Comparison of ENCODE assay signal across 8 cellular contexts in genomic region chr17:61410555-61411089, GRCh38. TPM values are rescaled to one million over a fixed set of nuclear protein-coding genes. Genes with fewer than 3 reads are reported as not detected.
DNase-seq lines count a peak whose midpoint lies in the region; ATAC-seq and TF ChIP-seq lines count a peak whose summit lies in the region.

No MANE protein-coding gene starts in this region.

- no peak for TF ChIP-seq POLR2A in esophagus squamous epithelium (IDR thresholded peaks at IDR 0.05)

- H3K4me3 ChIP-seq in esophagus squamous epithelium: peak overlapping the region; percentile 63 to 75 (median 70)

- intact Hi-C loops in esophagus squamous epithelium (cut with DNase I): loop anchor here (5.0 kb wide), 1 partner anchor 427 kb away; no protein-coding TSS in a partner anchor

- no peaks in the 10 kb centered on the region for H3K9me3 Mint-ChIP-seq in natural killer cell treated with Interleukin-12 subunit alpha and Interleukin-12 subunit beta and Interleukin-15 and Interleukin-18, amount 100 ng/mL, for 72 hours

- H3K36me3 ChIP-seq in esophagus squamous epithelium: peaks cover 0 to 2% (median 0%) of the 10 kb centered on the region in 3 donors

- 12 to 20% methylated on average over 6 to 11 of the region's 48 CpGs for WGBS in esophagus squamous epithelium, 2 donors

- peaks cover 28 to 95% (median 32%) of the 10 kb centered on the region in 3 donors for H3K4me1 ChIP-seq in esophagus squamous epithelium

- H3K36me3 Mint-ChIP-seq in natural killer cell treated with Interleukin-12 subunit alpha and Interleukin-12 subunit beta and Interleukin-15 and Interleukin-18, amount 100 ng/mL, for 72 hours: no peaks in the 10 kb centered on the region

- H3K27me3 ChIP-seq in esophagus squamous epithelium: peaks cover 0 to 98% (median 5%) of the 10 kb centered on the region in 4 donors

- peak overlapping the region; percentile 74 for H3K4me3 Mint-ChIP-seq in natural killer cell treated with Interleukin-12 subunit alpha and Interleukin-12 subunit beta and Interleukin-15 and Interleukin-18, amount 100 ng/mL, for 72 hours

- H3K9me3 ChIP-seq in esophagus squamous epithelium: no peaks in the 10 kb centered on the region

- H3K27me3 Mint-ChIP-seq in natural killer cell treated with Interleukin-12 subunit alpha and Interleukin-12 subunit beta and Interleukin-15 and Interleukin-18, amount 100 ng/mL, for 72 hours: peaks cover 23 to 33% of the 10 kb centered on the region in 2 donors

- H3K27ac Mint-ChIP-seq in natural killer cell treated with Interleukin-12 subunit alpha and Interleukin-12 subunit beta and Interleukin-15 and Interleukin-18, amount 100 ng/mL, for 72 hours: no peak overlapping the region

- peak; percentile 67 to 70 for ATAC-seq in natural killer cell treated with Interleukin-12 subunit alpha and Interleukin-12 subunit beta and Interleukin-15 and Interleukin-18, amount 100 ng/mL, for 72 hours

- H3K4me1 Mint-ChIP-seq in natural killer cell treated with Interleukin-12 subunit alpha and Interleukin-12 subunit beta and Interleukin-15 and Interleukin-18, amount 100 ng/mL, for 72 hours (ENCODE audit: low read depth in 2 of 2): peaks cover 11 to 12% of the 10 kb centered on the region in 2 donors

- peak overlapping the region; percentile 82 to 92 (median 90) for H3K27ac ChIP-seq in esophagus squamous epithelium

- DNase-seq in D341Med (ENCODE audit: low spot score): peak; percentile 95
- peak; percentile 23 for DNase-seq in NCI-H1105 treated with DMSO at 0.1 percent for 48 hours (lab: John Stamatoyannopoulos, UW)
- DNase-seq in activated T-cell treated with anti-CD3 and anti-CD28 coated beads for 48 hours (ENCODE audit: low read depth): peak; percentile 70
- no peak for DNase-seq in esophagus squamous epithelium (lab: John Stamatoyannopoulos, UW)
- peak; percentile 76 for DNase-seq in natural killer cell treated with Interleukin-12 subunit alpha and Interleukin-12 subunit beta and Interleukin-15 and Interleukin-18, amount 100 ng/mL, for 72 hours (ENCODE audit: low spot score)
- peak; percentile 66 for DNase-seq in stimulated activated naive CD4-positive, alpha-beta T cell treated with Interleukin-2 at 50 U/mL for 16 hours (lab: John Stamatoyannopoulos, UW)
- DNase-seq in NCI-H146 (lab: John Stamatoyannopoulos, UW): no peak
- DNase-seq in NCI-H748 (lab: John Stamatoyannopoulos, UW; ENCODE audit: unreplicated experiment): no peak

- TF ChIP-seq CTCF in esophagus squamous epithelium (IDR thresholded peaks at IDR 0.05): peak; percentile 30 to 69 (median 49)

RNA-seq across cellular contexts. Expression of gene TBX2, which starts 11.0 kb away (rescaled TPM):
- 10 to 100 TPM in 1 of 4 donors, 1 to 10 TPM in 3; 2.2 to 13.4 (median 4.2) TPM for total RNA-seq in esophagus squamous epithelium
- under 1 TPM in 1 of 2 donors, not detected in 1; 0.08 TPM for total RNA-seq in natural killer cell treated with Interleukin-12 subunit alpha and Interleukin-12 subunit beta and Interleukin-15 and Interleukin-18, amount 100 ng/mL, for 72 hours

RNA-seq across cellular contexts. Expression of gene TBX4, which starts 41.6 kb away (rescaled TPM):
- total RNA-seq in esophagus squamous epithelium: not detected
- total RNA-seq in natural killer cell treated with Interleukin-12 subunit alpha and Interleukin-12 subunit beta and Interleukin-15 and Interleukin-18, amount 100 ng/mL, for 72 hours: not detected

Comparison
In these comparisons a context has a peak if more than half of its experiments do, and no peak if none do; other contexts are left out.
1. DNase-seq: peak in D341Med (single experiment), NCI-H1105 treated with DMSO at 0.1 percent for 48 hours (single experiment), activated T-cell treated with anti-CD3 and anti-CD28 coated beads for 48 hours (single experiment), natural killer cell treated with Interleukin-12 subunit alpha and Interleukin-12 subunit beta and Interleukin-15 and Interleukin-18, amount 100 ng/mL, for 72 hours (single experiment) and stimulated activated naive CD4-positive, alpha-beta T cell treated with Interleukin-2 at 50 U/mL for 16 hours (single experiment); none in esophagus squamous epithelium (single experiment), NCI-H146 (single experiment) and NCI-H748 (single experiment).